ENCODE assay signal across 8 cellular contexts in genomic region chr13:32587774-32588165, GRCh38. TPM values are rescaled to one million over a fixed set of nuclear protein-coding genes. Genes with fewer than 3 reads are reported as not detected.
DNase-seq lines count a peak whose midpoint lies in the region; ATAC-seq and TF ChIP-seq lines count a peak whose summit lies in the region.

No MANE protein-coding gene starts in this region.

- peaks cover 11% of the 10 kb centered on the region for H3K4me1 ChIP-seq in rectal smooth muscle tissue (ENCODE audit: control insufficient read depth, insufficient read depth, low read length)

- peak overlapping the region; percentile 97 to 98 (median 97) for H3K4me3 Mint-ChIP-seq in T-cell

- no peaks in the 10 kb centered on the region for H3K27me3 ChIP-seq in rectal smooth muscle tissue (ENCODE audit: control insufficient read depth, insufficient read depth, low read length)

- ATAC-seq in T-cell (replicated peaks in 1 of 4) (no peak), HG03175 (IDR thresholded peaks at IDR 0.05; ENCODE audit: unreplicated experiment) (no peak), HG03135 (IDR thresholded peaks at IDR 0.05; ENCODE audit: unreplicated experiment) (no peak)

- POLR2A ChIA-PET in T-cell (lab: Charles Lee) = interaction anchor here (0.5 to 1.2 kb wide), 9 partner anchors 8 to 1436 kb away, joined by 3 to 7 read pairs (median 4); no protein-coding TSS in a partner anchor

- H3K27ac ChIP-seq in rectal smooth muscle tissue (ENCODE audit: low read depth, low read length) = peak overlapping the region; percentile 95

- CTCF ChIA-PET in T-cell (lab: Charles Lee) = interaction anchor here (0.6 to 3.5 kb wide), 20 partner anchors 9 to 1136 kb away, joined by 3 to 32 read pairs (median 4); partner anchors contain the start of gene N4BP2L2 (in 1 of the 2)

- H3K36me3 ChIP-seq in rectal smooth muscle tissue (ENCODE audit: control insufficient read depth, insufficient read depth, low read length) = no peaks in the 10 kb centered on the region

- TF ChIP-seq CTCF in AG09309 (IDR thresholded peaks at IDR 0.05; ENCODE audit: control insufficient read depth, insufficient read depth, low read depth, low read length, missing control alignments) (no peak), HFF-Myc (IDR thresholded peaks at IDR 0.05; ENCODE audit: low read depth, low read length, missing control alignments) (no peak), fibroblast of villous mesenchyme (IDR thresholded peaks at IDR 0.05; ENCODE audit: insufficient read depth, low read depth, low read length) (no peak)

- peaks cover 53 to 60% (median 56%) of the 10 kb centered on the region in 3 donors for H3K4me1 Mint-ChIP-seq in T-cell

- H3K4me3 ChIP-seq in AG09309 (ENCODE audit: control insufficient read depth, low read depth, low read length) (peak overlapping the region; percentile 93), HFF-Myc (replicated peaks; ENCODE audit: low read depth, low read length) (peak overlapping the region; percentile 77), fibroblast of villous mesenchyme (ENCODE audit: low read depth, low read length) (peak overlapping the region; percentile 91), rectal smooth muscle tissue (ENCODE audit: low read length) (peak overlapping the region; percentile 94)

- no peaks in the 10 kb centered on the region for H3K36me3 Mint-ChIP-seq in T-cell

- peak overlapping the region; percentile 93 to 96 for H3K27ac Mint-ChIP-seq in T-cell

- peak overlapping the region; percentile 70 for H3K9ac ChIP-seq in rectal smooth muscle tissue (ENCODE audit: low read length)

- H3K9me3 Mint-ChIP-seq in T-cell = no peaks in the 10 kb centered on the region

- no peak for DNase-seq in AG09309 (ENCODE audit: low read depth)
- no peak for DNase-seq in HFF-Myc (ENCODE audit: extremely low read depth, low read depth)
- no peak for DNase-seq in T-cell
- DNase-seq in fibroblast of villous mesenchyme (ENCODE audit: low read depth) = peak; percentile 80
- DNase-seq in retina = no peak

- H3K27me3 Mint-ChIP-seq in T-cell = no peaks in the 10 kb centered on the region

RNA-seq across cellular contexts. Expression of gene PDS5B, which starts 1.5 kb away (rescaled TPM):
- 10 to 100 TPM; 45.4 to 48.5 (median 46.9) TPM for total RNA-seq in T-cell
- 29.3 and 44.9 TPM in 2 replicates for total RNA-seq in fibroblast of villous mesenchyme

RNA-seq across cellular contexts. Expression of gene N4BP2L2, which starts 49.2 kb away (rescaled TPM):
- total RNA-seq in T-cell (100 to 1,000 TPM; 200 to 241 (median 216) TPM), fibroblast of villous mesenchyme (111 and 128 TPM in 2 replicates)
